In the genomic region with DNA sequence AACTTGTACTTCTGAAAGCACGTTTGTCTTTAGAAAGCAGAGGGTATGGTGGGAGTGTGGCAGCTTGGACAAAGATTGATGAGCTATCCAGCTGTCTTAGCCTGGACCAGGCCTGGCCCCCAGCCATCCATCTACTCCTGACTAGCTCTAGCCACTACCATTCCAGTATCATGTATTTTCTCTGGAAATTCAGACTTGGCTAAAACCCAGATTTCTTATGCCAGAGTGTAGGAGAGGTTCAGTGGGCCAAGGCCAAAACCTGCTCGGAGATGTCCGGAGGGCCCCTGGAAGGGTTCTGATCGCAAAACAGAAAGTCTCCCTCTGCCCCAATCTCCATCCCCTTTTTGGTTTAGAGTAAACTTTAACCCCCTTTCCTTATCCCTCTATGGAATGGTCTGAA, we compare ENCODE assay signal across 19 cellular contexts. TPM values are rescaled to one million over a fixed set of nuclear protein-coding genes. Genes with fewer than 3 reads are reported as not detected.
DNase-seq lines count a peak whose midpoint lies in the region; ATAC-seq, FAIRE-seq and TF ChIP-seq lines count a peak whose summit lies in the region.
"Had no signal": no experiment of that assay in that cellular context is flagged by ENCODE, and none has a peak within 500 bp of the region (broad histone marks: within the 10 kb centered on the region; RNA-seq: fewer than 3 reads in every experiment).

No MANE protein-coding gene starts in this region.

- no peak for TF ChIP-seq POLR2A in K562 (conservative IDR thresholded peaks at IDR 0.05)

- no peaks in the 10 kb centered on the region for H3K36me3 Mint-ChIP-seq in nephron progenitor cell (ENCODE audit: low read depth)
- H3K36me3 Mint-ChIP-seq in CD8-positive, alpha-beta memory T cell, result peaks cover 0 to 3% (median 0%) of the 10 kb centered on the region in 3 donors

- FAIRE-seq in K562 (lab: Jason Lieb, UNC), result no peak
- FAIRE-seq: D721Med had no signal

- H3K9me3 ChIP-seq in HEK293 (ENCODE audit: control insufficient read depth, insufficient read depth, low read depth, low read length), result no peaks in the 10 kb centered on the region
- no peaks in the 10 kb centered on the region for H3K9me3 ChIP-seq in K562 (replicated peaks; ENCODE audit: control insufficient read depth, insufficient read depth, low read depth, low read length)
- no peaks in the 10 kb centered on the region for H3K9me3 ChIP-seq in CD8-positive, alpha-beta memory T cell (ENCODE audit: low read length)

- no peaks in the 10 kb centered on the region for H3K4me1 ChIP-seq in HEK293 (ENCODE audit: control insufficient read depth, insufficient read depth, low read length)
- peaks cover 0 to 7% of the 10 kb centered on the region in 2 experiments; a peak in 2 of 5 replicates for H3K4me1 ChIP-seq in K562 (replicated peaks in 1 of 2; ENCODE audit: control insufficient read depth in 2 of 2, insufficient read depth in 2 of 2, low read length in 2 of 2)
- no peaks in the 10 kb centered on the region for H3K4me1 ChIP-seq in CD8-positive, alpha-beta memory T cell (ENCODE audit: insufficient read depth, low read length)

- no peaks in the 10 kb centered on the region for H3K9me1 ChIP-seq in K562 (ENCODE audit: control insufficient read depth, insufficient read depth, low read length)

- BruUV-seq in K562 (replicated peaks; lab: Mats Ljungman, UMichigan), result no TSS peak

- CTCF ChIA-PET in HEK293 (lab: Yijun Ruan, JAX) (no interaction called here), K562 (lab: Yijun Ruan, JAX; ENCODE audit: low intra/inter-chr PET ratio) (no interaction called here)
- CTCF ChIA-PET in CD8-positive, alpha-beta memory T cell (lab: Charles Lee), result no interaction called here

- no peak overlapping the region for H2AFZ ChIP-seq in K562 (ENCODE audit: low read depth, low read length)

- no peak overlapping the region for H3K4me3 ChIP-seq in HEK293 (ENCODE audit: low read depth, low read length)
- no peak overlapping the region for H3K4me3 ChIP-seq in K562
- H3K4me3 ChIP-seq in CD8-positive, alpha-beta memory T cell (ENCODE audit: low read length), result no peak overlapping the region

- no peak overlapping the region for H3K4me3 Mint-ChIP-seq in nephron progenitor cell
- H3K4me3 Mint-ChIP-seq in CD8-positive, alpha-beta memory T cell, result no peak overlapping the region
- H3K4me3 Mint-ChIP-seq: B cell; CD4-positive, alpha-beta T cell; H9 had no signal

- 68% methylated on average over 4 of the region's 4 CpGs for WGBS in K562 (ENCODE audit: insufficient coverage, low coverage, missing lambda C conversion rate)

- no peaks in the 10 kb centered on the region for H4K20me1 ChIP-seq in K562 (replicated peaks; ENCODE audit: control insufficient read depth, insufficient read depth, low read length)

- H3K9me3 Mint-ChIP-seq in nephron progenitor cell, result no peaks in the 10 kb centered on the region
- H3K9me3 Mint-ChIP-seq in CD8-positive, alpha-beta memory T cell, result no peaks in the 10 kb centered on the region
- H3K9me3 Mint-ChIP-seq: CD4-positive, alpha-beta T cell; H9 had no signal

- DNase-seq in ELF-1 (ENCODE audit: low read depth, low spot score) (peak; percentile 38), K562 (ENCODE audit: extremely low read depth in 1 of 4, low spot score in 3 of 4) (no peak), nephron progenitor cell (peak; percentile 21), NCI-H1105 (lab: John Stamatoyannopoulos, UW) (no peak)
- DNase-seq in CD8-positive, alpha-beta memory T cell, result no peak
- DNase-seq: CD4-positive, alpha-beta T cell; H9; MM.1S; NCI-H1105 treated with DMSO at 0.1 percent for 48 hours; NCI-H1930; NCI-H2171; NCI-H510A treated with DMSO at 0.1 percent for 48 hours; NK-92 treated with Interleukin-12 subunit alpha and Interleukin-12 subunit beta, amount 100 ng/mL, for 24 hours; OCI-M1; RPMI8226 had no signal

- H3K4me1 Mint-ChIP-seq in nephron progenitor cell, result peaks cover 25% of the 10 kb centered on the region
- no peaks in the 10 kb centered on the region for H3K4me1 Mint-ChIP-seq in CD8-positive, alpha-beta memory T cell

- no peak for TF ChIP-seq RAD21 in K562 (CRISPR knock-in tag; conservative IDR thresholded peaks at IDR 0.05 in 1 of 2, IDR thresholded peaks at IDR 0.05 in 1 of 2)

- H3K36me3 ChIP-seq in HEK293 (ENCODE audit: control insufficient read depth in 2 of 2, insufficient read depth in 1 of 2, low read length in 2 of 2), result no peaks in the 10 kb centered on the region
- no peaks in the 10 kb centered on the region for H3K36me3 ChIP-seq in K562 (ENCODE audit: control insufficient read depth, insufficient read depth, low read length)
- H3K36me3 ChIP-seq in CD8-positive, alpha-beta memory T cell (ENCODE audit: insufficient read depth, low read length), result no peaks in the 10 kb centered on the region

- POLR2A ChIA-PET in HEK293 (lab: Yijun Ruan, JAX) (interaction anchor here (1.1 kb wide), 1 partner anchor 8 kb away, joined by 6 read pairs; no protein-coding TSS in a partner anchor), K562 (lab: Yijun Ruan, JAX) (no interaction called here)
- POLR2A ChIA-PET in CD8-positive, alpha-beta memory T cell (lab: Charles Lee), result no interaction called here

- intact Hi-C loops in K562 (cut with micrococcal nuclease), result no loop called here

- H3K27ac ChIP-seq in HEK293 (ENCODE audit: extremely low read depth, low read depth, low read length) (no peak overlapping the region), K562 (ENCODE audit: extremely low read depth, low read depth, low read length) (no peak overlapping the region)
- no peak overlapping the region for H3K27ac ChIP-seq in CD8-positive, alpha-beta memory T cell (ENCODE audit: low read depth, low read length)

- H3K27me3 ChIP-seq in K562 (ENCODE audit: control insufficient read depth in 2 of 2, insufficient read depth in 2 of 2, low read length in 2 of 2), result no peaks in the 10 kb centered on the region
- H3K27me3 ChIP-seq in CD8-positive, alpha-beta memory T cell (ENCODE audit: insufficient read depth, low read length, poor library complexity, severe bottlenecking), result no peaks in the 10 kb centered on the region

- peaks cover 6% of the 10 kb centered on the region for H3K27me3 Mint-ChIP-seq in nephron progenitor cell (ENCODE audit: low read depth, poor library complexity)
- H3K27me3 Mint-ChIP-seq in CD8-positive, alpha-beta memory T cell, result no peaks in the 10 kb centered on the region
- H3K27me3 Mint-ChIP-seq: B cell; CD4-positive, alpha-beta T cell had no signal

- H3K9ac ChIP-seq in K562 (ENCODE audit: insufficient read depth in 1 of 2, low read depth in 2 of 2, low read length in 2 of 2), result no peak overlapping the region

- H3K27ac Mint-ChIP-seq in nephron progenitor cell, result peak overlapping the region; percentile 84
- no peak overlapping the region for H3K27ac Mint-ChIP-seq in CD8-positive, alpha-beta memory T cell
- H3K27ac Mint-ChIP-seq: B cell; CD4-positive, alpha-beta T cell; H9 had no signal

- ATAC-seq in K562 (no peak), GM19463 (IDR thresholded peaks at IDR 0.05; ENCODE audit: unreplicated experiment) (no peak)

- H3K4me2 ChIP-seq in K562 (ENCODE audit: insufficient read depth, low read length), result no peak overlapping the region

- H3K79me2 ChIP-seq in K562 (ENCODE audit: control insufficient read depth, insufficient read depth, low read length), result no peaks in the 10 kb centered on the region

- in situ Hi-C loops in K562 (cut with MboI), result no loop called here

- TF ChIP-seq EP300 in K562 (IDR thresholded peaks at IDR 0.05; ENCODE audit: low read length), result no peak

- TF ChIP-seq CTCF in HEK293 (tag by site-specific recombination; IDR thresholded peaks at IDR 0.05), result no peak
- no peak for TF ChIP-seq CTCF in K562 (IDR thresholded peaks at IDR 0.05 in 2 of 3, conservative IDR thresholded peaks at IDR 0.05 in 1 of 3; ENCODE audit: insufficient read depth in 2 of 3, low read depth in 1 of 3, low read length in 3 of 3)
- no peak for TF ChIP-seq CTCF in nephron progenitor cell (IDR thresholded peaks at IDR 0.05)

RNA-seq across cellular contexts. Expression of gene MTCH2, which starts 24.8 kb away (rescaled TPM):
- 62.0 and 62.6 TPM in 2 replicates for total RNA-seq in K562 (2011; cell fraction: chromatin; rRNA removed; ENCODE audit: low replicate concordance)
- total RNA-seq in K562 (2011; cell fraction: nucleolus; rRNA removed), result 38.3 and 45.9 TPM in 2 replicates
- total RNA-seq in K562 (2011; cell fraction: nucleoplasm; rRNA removed), result 63.4 and 83.7 TPM in 2 replicates
- total RNA-seq in K562 (2014; rRNA removed) (95.4 and 124 TPM in 2 replicates), K562 (2014; rRNA removed; fragmentation: Illumina TruSeq; extraction: Trizol) (245 and 293 TPM in 2 replicates), K562 (2015; rRNA removed; fragmentation: Illumina TruSeq; extraction: Trizol) (154 and 162 TPM in 2 replicates), K562 (2021) (266 and 273 TPM in 2 replicates)
- polyA plus RNA-seq in K562 (2011; rRNA removed) (125 and 198 TPM in 2 replicates), K562 (2014; fragmentation: Illumina TruSeq; extraction: Trizol) (194 and 219 TPM in 2 replicates), K562 (2014; fragmentation: Nextera tagmentation; extraction: Ambion mirVana) (100 to 1,000 TPM; 607 to 620 TPM), K562 (2014; rRNA removed) (117 and 134 TPM in 2 replicates)
- 161 and 214 TPM in 2 replicates for polyA plus RNA-seq in K562 (2011; cell fraction: cytosol; rRNA removed)
- polyA plus RNA-seq in K562 (2011; cell fraction: nucleus; rRNA removed), result 96.3 and 140 TPM in 2 replicates
- polyA plus RNA-seq in K562 (2012), result 159 and 305 TPM in 2 replicates
- 124 and 166 TPM in 2 replicates for polyA minus RNA-seq in K562 (2011; rRNA and poly(A)+ RNA removed)
- 80.1 and 100 TPM in 2 replicates for polyA minus RNA-seq in K562 (2011; cell fraction: cytosol; rRNA and poly(A)+ RNA removed)
- polyA minus RNA-seq in K562 (2011; cell fraction: nucleus; rRNA and poly(A)+ RNA removed), result 21.0 and 35.2 TPM in 2 replicates
- total RNA-seq in CD8-positive, alpha-beta memory T cell, result 100 to 1,000 TPM; 124 to 131 TPM
- 63.7 TPM for polyA plus RNA-seq in CD8-positive, alpha-beta memory T cell

RNA-seq across cellular contexts. Expression of gene AGBL2, which starts 48.0 kb away (rescaled TPM):
- total RNA-seq in K562 (2011; cell fraction: chromatin; rRNA removed; ENCODE audit: low replicate concordance), result 2.0 and 5.8 TPM in 2 replicates
- 6.4 and 8.3 TPM in 2 replicates for total RNA-seq in K562 (2011; cell fraction: nucleolus; rRNA removed)
- total RNA-seq in K562 (2011; cell fraction: nucleoplasm; rRNA removed), result 4.8 and 11.8 TPM in 2 replicates
- 2.6 and 6.5 TPM in 2 replicates for total RNA-seq in K562 (2014; rRNA removed)
- 0.64 and 1.3 TPM in 2 replicates for total RNA-seq in K562 (2014; rRNA removed; fragmentation: Illumina TruSeq; extraction: Trizol)
- 0.64 and 0.94 TPM in 2 replicates for total RNA-seq in K562 (2015; rRNA removed; fragmentation: Illumina TruSeq; extraction: Trizol)
- 0.93 and 0.96 TPM in 2 replicates for total RNA-seq in K562 (2021)
- polyA plus RNA-seq in K562 (2011; rRNA removed), result 2.1 and 2.3 TPM in 2 replicates
- polyA plus RNA-seq in K562 (2011; cell fraction: cytosol; rRNA removed), result 1.2 and 1.5 TPM in 2 replicates
- polyA plus RNA-seq in K562 (2011; cell fraction: nucleus; rRNA removed), result 11.7 and 18.0 TPM in 2 replicates
- 2.0 and 2.2 TPM in 2 replicates for polyA plus RNA-seq in K562 (2012)
- polyA plus RNA-seq in K562 (2014; fragmentation: Illumina TruSeq; extraction: Trizol), result 0.76 and 1.4 TPM in 2 replicates
- under 1 TPM; 0.57 to 0.73 TPM for polyA plus RNA-seq in K562 (2014; fragmentation: Nextera tagmentation; extraction: Ambion mirVana)
- 2.8 and 6.1 TPM in 2 replicates for polyA plus RNA-seq in K562 (2014; rRNA removed)
- 0.25 and 0.48 TPM in 2 replicates for polyA minus RNA-seq in K562 (2011; rRNA and poly(A)+ RNA removed)
- polyA minus RNA-seq in K562 (2011; cell fraction: cytosol; rRNA and poly(A)+ RNA removed), result 0.76 TPM in 1 of 2 replicates, not detected in the other
- polyA minus RNA-seq in K562 (2011; cell fraction: nucleus; rRNA and poly(A)+ RNA removed), result 3.6 and 4.1 TPM in 2 replicates
- 1 to 10 TPM; 2.6 to 2.9 TPM for total RNA-seq in CD8-positive, alpha-beta memory T cell
- 1.0 TPM for polyA plus RNA-seq in CD8-positive, alpha-beta memory T cell

Comparison
In these comparisons a context has a peak if more than half of its experiments do, and no peak if none do; other contexts are left out.
1. DNase-seq: peak in ELF-1 (single experiment) and nephron progenitor cell (single experiment); none in K562 (0 of 4), CD8-positive, alpha-beta memory T cell (0 of 5) and NCI-H1105 (single experiment).